ENCODE assay signal across 19 cellular contexts in genomic region chr17:3994221-3994576, GRCh38. TPM values are rescaled to one million over a fixed set of nuclear protein-coding genes. Genes with fewer than 3 reads are reported as not detected.
A peak's percentile ranks its signal among the peaks of the same experiment; 100 is the strongest.
DNase-seq lines count a peak whose midpoint lies in the region; ATAC-seq, FAIRE-seq and TF ChIP-seq lines count a peak whose summit lies in the region.
"Had no signal": no experiment of that assay in that cellular context is flagged by ENCODE, and none has a peak within 500 bp of the region (broad histone marks: within the 10 kb centered on the region; RNA-seq: fewer than 3 reads in every experiment).

No MANE protein-coding gene starts in this region.

- H3K27ac ChIP-seq in OCI-LY7 (ENCODE audit: low read depth, low read length, poor library complexity, severe bottlenecking), result no peak overlapping the region
- H3K27ac ChIP-seq: 22Rv1 had no signal

- no peaks in the 10 kb centered on the region for H3K4me1 Mint-ChIP-seq in activated CD8-positive, alpha-beta T cell treated with anti-CD3 and anti-CD28 coated beads for 36 hours (ENCODE audit: low read depth)
- H3K4me1 Mint-ChIP-seq in activated CD8-positive, alpha-beta T cell treated with anti-CD3 and anti-CD28 coated beads, Interleukin-2, amount 10 ng/mL, durations not matched to agents 7 days and 5 days (ENCODE audit: low read depth), result no peaks in the 10 kb centered on the region

- H3K36me3 ChIP-seq in OCI-LY7 (ENCODE audit: insufficient read depth, low read length), result no peaks in the 10 kb centered on the region

- no peak overlapping the region for H3K4me3 ChIP-seq in OCI-LY7 (ENCODE audit: low read depth, low read length, poor library complexity, severe bottlenecking)
- H3K4me3 ChIP-seq: GM23338 had no signal

- intact Hi-C loops in activated CD8-positive, alpha-beta T cell treated with anti-CD3 and anti-CD28 coated beads for 36 hours (cut with micrococcal nuclease), result no loop called here
- intact Hi-C loops in OCI-LY7 (cut with micrococcal nuclease; ENCODE audit: unreplicated experiment), result no loop called here

- H3K36me3 Mint-ChIP-seq in activated CD8-positive, alpha-beta T cell treated with anti-CD3 and anti-CD28 coated beads for 36 hours (ENCODE audit: low read depth), result no peaks in the 10 kb centered on the region
- no peaks in the 10 kb centered on the region for H3K36me3 Mint-ChIP-seq in activated CD8-positive, alpha-beta T cell treated with anti-CD3 and anti-CD28 coated beads, Interleukin-2, amount 10 ng/mL, durations not matched to agents 7 days and 5 days (ENCODE audit: low read depth)
- H3K36me3 Mint-ChIP-seq: CD4-positive, alpha-beta memory T cell had no signal

- no peak for DNase-seq in activated CD8-positive, alpha-beta T cell treated with anti-CD3 and anti-CD28 coated beads for 36 hours
- DNase-seq in activated CD8-positive, alpha-beta T cell treated with anti-CD3 and anti-CD28 coated beads, Interleukin-2, amount 10 ng/mL, durations not matched to agents 7 days and 5 days, result no peak
- DNase-seq in OCI-LY7 (ENCODE audit: low spot score), result no peak
- no peak for DNase-seq in activated T-cell treated with anti-CD3 and anti-CD28 coated beads, Interleukin-2, amount 50 U/mL, for 1 hour
- DNase-seq in activated CD4-positive, alpha-beta T cell treated with anti-CD3 and anti-CD28 coated beads, Interleukin-2, amount 50 U/mL, for 48 hours, result no peak
- no peak for DNase-seq in GM13976 (ENCODE audit: low spot score)
- DNase-seq: C1 segment of cervical spinal cord; Calu3; CD4-positive, alpha-beta memory T cell; COR-L47; DMS53; DMS79 treated with DMSO at 0.1 percent for 48 hours; GF-D8; H9 had no signal

- CTCF ChIA-PET in activated CD8-positive, alpha-beta T cell treated with anti-CD3 and anti-CD28 coated beads for 36 hours (lab: Charles Lee), result interaction anchor here (0.9 kb wide), 1 partner anchor 81 kb away, joined by 3 read pairs; no protein-coding TSS in a partner anchor
- CTCF ChIA-PET in activated CD8-positive, alpha-beta T cell treated with anti-CD3 and anti-CD28 coated beads, Interleukin-2, amount 10 ng/mL, durations not matched to agents 7 days and 5 days (lab: Charles Lee), result interaction anchor here (0.7 to 1.1 kb wide), 2 partner anchors 81 to 131 kb away, joined by 3 to 4 read pairs; no protein-coding TSS in a partner anchor
- CTCF ChIA-PET in OCI-LY7 (lab: Charles Lee; ENCODE audit: unreplicated experiment), result no interaction called here

- 0 out of 2 replicates have a peak overlapping the region, but pooled peaks have one; percentile 7 for H2AFZ ChIP-seq in OCI-LY7 (ENCODE audit: low read length)
- H2AFZ ChIP-seq: GM23338 had no signal

- no peaks in the 10 kb centered on the region for H3K4me1 ChIP-seq in OCI-LY7 (ENCODE audit: insufficient read depth, low read length, poor library complexity, severe bottlenecking)

- POLR2A ChIA-PET in activated CD8-positive, alpha-beta T cell treated with anti-CD3 and anti-CD28 coated beads for 36 hours (lab: Charles Lee), result interaction anchor here (0.6 to 0.7 kb wide), 2 partner anchors 10 to 74 kb away, joined by 3 read pairs; no protein-coding TSS in a partner anchor
- POLR2A ChIA-PET in activated CD8-positive, alpha-beta T cell treated with anti-CD3 and anti-CD28 coated beads, Interleukin-2, amount 10 ng/mL, durations not matched to agents 7 days and 5 days (lab: Charles Lee), result no interaction called here
- POLR2A ChIA-PET in OCI-LY7 (lab: Charles Lee), result no interaction called here

- H3K27ac Mint-ChIP-seq in activated CD8-positive, alpha-beta T cell treated with anti-CD3 and anti-CD28 coated beads for 36 hours, result no peak overlapping the region
- H3K27ac Mint-ChIP-seq in activated CD8-positive, alpha-beta T cell treated with anti-CD3 and anti-CD28 coated beads, Interleukin-2, amount 10 ng/mL, durations not matched to agents 7 days and 5 days, result no peak overlapping the region
- H3K27ac Mint-ChIP-seq: CD4-positive, alpha-beta memory T cell; GM23338; H9 had no signal

- no peak for TF ChIP-seq CTCF in activated CD8-positive, alpha-beta T cell treated with anti-CD3 and anti-CD28 coated beads for 36 hours (IDR thresholded peaks at IDR 0.05)
- no peak for TF ChIP-seq CTCF in OCI-LY7 (conservative IDR thresholded peaks at IDR 0.05; ENCODE audit: low read length)
- TF ChIP-seq CTCF in GM13976 (IDR thresholded peaks at IDR 0.05; ENCODE audit: borderline replicate concordance, control extremely low read depth, extremely low read depth, insufficient read depth, missing control alignments), result no peak

- no peak overlapping the region for H3K4me2 ChIP-seq in OCI-LY7 (ENCODE audit: low read length)
- H3K4me2 ChIP-seq: GM23338 had no signal

- H3K27me3 Mint-ChIP-seq in activated CD8-positive, alpha-beta T cell treated with anti-CD3 and anti-CD28 coated beads for 36 hours, result no peaks in the 10 kb centered on the region
- H3K27me3 Mint-ChIP-seq in activated CD8-positive, alpha-beta T cell treated with anti-CD3 and anti-CD28 coated beads, Interleukin-2, amount 10 ng/mL, durations not matched to agents 7 days and 5 days (ENCODE audit: low read depth), result peaks cover 21% of the 10 kb centered on the region

- H4K20me1 ChIP-seq in OCI-LY7 (ENCODE audit: insufficient read depth, low read length), result no peaks in the 10 kb centered on the region

- ATAC-seq in activated CD8-positive, alpha-beta T cell treated with anti-CD3 and anti-CD28 coated beads for 36 hours, result peak; percentile 37
- no peak for ATAC-seq in activated CD8-positive, alpha-beta T cell treated with anti-CD3 and anti-CD28 coated beads, Interleukin-2, amount 10 ng/mL, durations not matched to agents 7 days and 5 days
- ATAC-seq: GM23338, HCT116 had no signal

- no peaks in the 10 kb centered on the region for H3K79me2 ChIP-seq in OCI-LY7 (ENCODE audit: insufficient read depth, low read depth, low read length)

- peaks cover 6% of the 10 kb centered on the region for H3K9me3 Mint-ChIP-seq in activated CD8-positive, alpha-beta T cell treated with anti-CD3 and anti-CD28 coated beads for 36 hours
- H3K9me3 Mint-ChIP-seq in activated CD8-positive, alpha-beta T cell treated with anti-CD3 and anti-CD28 coated beads, Interleukin-2, amount 10 ng/mL, durations not matched to agents 7 days and 5 days (ENCODE audit: insufficient read depth), result peaks cover 6% of the 10 kb centered on the region
- H3K9me3 Mint-ChIP-seq: GM23338 had no signal

- no peaks in the 10 kb centered on the region for H3K9me2 ChIP-seq in OCI-LY7 (ENCODE audit: insufficient read depth, low read length)

- in situ Hi-C loops in GM13976 (cut with MboI; ENCODE audit: low sequenced_read_pairs, unreplicated experiment), result no loop called here

- H3K4me3 Mint-ChIP-seq in activated CD8-positive, alpha-beta T cell treated with anti-CD3 and anti-CD28 coated beads for 36 hours, result no peak overlapping the region
- no peak overlapping the region for H3K4me3 Mint-ChIP-seq in activated CD8-positive, alpha-beta T cell treated with anti-CD3 and anti-CD28 coated beads, Interleukin-2, amount 10 ng/mL, durations not matched to agents 7 days and 5 days
- H3K4me3 Mint-ChIP-seq: CD4-positive, alpha-beta memory T cell; GM23338; H9 had no signal

- 0 out of 2 replicates have a peak, but pooled peaks cover 8% of the 10 kb centered on the region for H3K9me3 ChIP-seq in OCI-LY7 (ENCODE audit: low read length)

- no TSS peak for BruUV-seq in OCI-LY7 (replicated peaks; lab: Mats Ljungman, UMichigan)

- FAIRE-seq in A204.1 (lab: Jason Lieb, UNC) (peak; percentile 52), colon (lab: Jason Lieb, UNC) (peak; percentile 33)

RNA-seq across cellular contexts. Expression of gene ATP2A3, which starts 30.0 kb away (rescaled TPM):
- total RNA-seq in activated CD8-positive, alpha-beta T cell treated with anti-CD3 and anti-CD28 coated beads for 36 hours, result 100 to 1,000 TPM; 113 to 117 TPM
- 100 to 1,000 TPM; 341 to 354 TPM for total RNA-seq in activated CD8-positive, alpha-beta T cell treated with anti-CD3 and anti-CD28 coated beads, Interleukin-2, amount 10 ng/mL, durations not matched to agents 7 days and 5 days
- 84.0 and 108 TPM in 2 replicates for total RNA-seq in OCI-LY7 (2014; rRNA removed; shearing (Covaris generic))
- total RNA-seq in OCI-LY7 (2022), result 322 and 353 TPM in 2 replicates
